ENCODE assay signal across 12 cellular contexts in the genomic region with DNA sequence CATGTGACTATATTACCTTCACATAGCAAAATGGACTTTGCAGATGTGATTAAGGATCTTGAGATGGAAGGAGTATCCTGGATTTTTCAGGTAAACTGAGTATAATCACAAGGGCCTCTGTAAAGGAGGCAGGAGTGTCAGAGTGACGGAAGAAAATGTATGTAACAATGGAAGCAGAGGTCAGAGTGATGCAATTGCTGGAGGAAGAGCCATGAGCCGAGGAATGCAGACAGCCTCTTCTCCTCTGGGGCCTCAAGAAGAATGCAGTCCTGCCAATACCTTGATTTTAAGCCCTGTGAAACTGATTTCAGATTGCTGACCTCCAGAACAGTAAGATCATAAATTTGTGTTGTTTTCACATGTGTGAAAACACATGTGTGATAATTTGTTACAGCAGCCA. TPM values are rescaled to one million over a fixed set of nuclear protein-coding genes. Genes with fewer than 3 reads are reported as not detected.
DNase-seq lines count a peak whose midpoint lies in the region; ATAC-seq and TF ChIP-seq lines count a peak whose summit lies in the region.
"Had no signal": no experiment of that assay in that cellular context is flagged by ENCODE, and none has a peak within 500 bp of the region (broad histone marks: within the 10 kb centered on the region; RNA-seq: fewer than 3 reads in every experiment).

No MANE protein-coding gene starts in this region.

- H3K4me3 Mint-ChIP-seq in CD4-positive, alpha-beta memory T cell: no peak overlapping the region
- H3K4me3 Mint-ChIP-seq in effector memory CD8-positive, alpha-beta T cell: no peak overlapping the region
- no peak overlapping the region for H3K4me3 Mint-ChIP-seq in nephron progenitor cell

- peaks cover 34 to 71% (median 50%) of the 10 kb centered on the region in 4 donors for H3K4me1 Mint-ChIP-seq in CD4-positive, alpha-beta memory T cell
- peaks cover 42 to 43% of the 10 kb centered on the region in 2 donors for H3K4me1 Mint-ChIP-seq in effector memory CD8-positive, alpha-beta T cell (ENCODE audit: low read depth in 2 of 2)
- H3K4me1 Mint-ChIP-seq in nephron progenitor cell: peaks cover 4% of the 10 kb centered on the region

- no peak overlapping the region for H3K27ac ChIP-seq in CD4-positive, alpha-beta memory T cell (ENCODE audit: low read depth, low read length)
- H3K27ac ChIP-seq in KOPT-K1 (ENCODE audit: low read depth, low read length, poor library complexity, severe bottlenecking): peak overlapping the region; percentile 100
- no peak overlapping the region for H3K27ac ChIP-seq in caudate nucleus (ENCODE audit: low read depth, low read length)

- H3K4me3 ChIP-seq in CD4-positive, alpha-beta memory T cell (ENCODE audit: low read length in 2 of 2): no peak overlapping the region
- H3K4me3 ChIP-seq: stomach had no signal

- H3K36me3 Mint-ChIP-seq in CD4-positive, alpha-beta memory T cell: peaks cover 7 to 16% of the 10 kb centered on the region in 2 donors
- peaks cover 4% of the 10 kb centered on the region for H3K36me3 Mint-ChIP-seq in effector memory CD8-positive, alpha-beta T cell (ENCODE audit: insufficient read depth)
- peaks cover 7% of the 10 kb centered on the region for H3K36me3 Mint-ChIP-seq in nephron progenitor cell (ENCODE audit: low read depth)

- CTCF ChIA-PET in CD4-positive, alpha-beta memory T cell (lab: Charles Lee; ENCODE audit: partially characterized antibody): interaction anchor here (1.0 to 21.1 kb wide), 2 partner anchors 24 to 35 kb away, joined by 3 to 996 read pairs; a partner anchor contains a TSS

- intact Hi-C loops in CD4-positive, alpha-beta memory T cell (cut with micrococcal nuclease): no loop called here

- no peak for DNase-seq in CD4-positive, alpha-beta memory T cell
- no peak for DNase-seq in effector memory CD8-positive, alpha-beta T cell
- DNase-seq in nephron progenitor cell (no peak), anterior cingulate cortex (lab: John Stamatoyannopoulos, UW) (no peak), caudate nucleus (lab: John Stamatoyannopoulos, UW) (no peak), cerebellar nuclear complex (lab: John Stamatoyannopoulos, UW) (no peak)
- DNase-seq: activated effector memory CD4-positive, alpha-beta T cell treated with Interleukin-2 at 50 U/mL for 16 hours; COR-L47; PC-3; stimulated activated CD4-positive, alpha-beta T cell treated with anti-CD3 and anti-CD28 coated beads, Interleukin-2, amount 100 ng/mL, for 48 hours; stomach had no signal

- H3K27me3 Mint-ChIP-seq in CD4-positive, alpha-beta memory T cell: no peaks in the 10 kb centered on the region
- H3K27me3 Mint-ChIP-seq in effector memory CD8-positive, alpha-beta T cell: no peaks in the 10 kb centered on the region
- H3K27me3 Mint-ChIP-seq in nephron progenitor cell (ENCODE audit: low read depth, poor library complexity): peaks cover 4% of the 10 kb centered on the region

- H3K27me3 ChIP-seq in CD4-positive, alpha-beta memory T cell (ENCODE audit: insufficient read depth, low read length): no peaks in the 10 kb centered on the region
- H3K27me3 ChIP-seq: stomach had no signal

- peaks cover 58% of the 10 kb centered on the region for H3K4me1 ChIP-seq in CD4-positive, alpha-beta memory T cell (ENCODE audit: insufficient read depth, low read length)

- no peak for ATAC-seq in effector memory CD8-positive, alpha-beta T cell (replicated peaks)
- ATAC-seq: PC-3 had no signal

- POLR2A ChIA-PET in CD4-positive, alpha-beta memory T cell (lab: Charles Lee; ENCODE audit: partially characterized antibody): interaction anchor here (1.1 to 18.7 kb wide), 2 partner anchors 15 to 24 kb away, joined by 4 to 1072 read pairs; a partner anchor contains a TSS

- H3K9me3 Mint-ChIP-seq in CD4-positive, alpha-beta memory T cell: no peaks in the 10 kb centered on the region
- no peaks in the 10 kb centered on the region for H3K9me3 Mint-ChIP-seq in effector memory CD8-positive, alpha-beta T cell
- H3K9me3 Mint-ChIP-seq in nephron progenitor cell: no peaks in the 10 kb centered on the region

- H3K9me3 ChIP-seq in CD4-positive, alpha-beta memory T cell (ENCODE audit: control insufficient read depth in 1 of 2, low read length in 2 of 2): no peaks in the 10 kb centered on the region
- H3K9me3 ChIP-seq in KOPT-K1 (ENCODE audit: insufficient read depth, low read length, poor library complexity, severe bottlenecking): no peaks in the 10 kb centered on the region
- H3K9me3 ChIP-seq: stomach had no signal

- H3K27ac Mint-ChIP-seq in CD4-positive, alpha-beta memory T cell: peak overlapping the region in 5 of 7 donors; percentile 11 to 83 (median 32)
- H3K27ac Mint-ChIP-seq in effector memory CD8-positive, alpha-beta T cell: peak overlapping the region; percentile 2 to 27
- peak overlapping the region; percentile 26 for H3K27ac Mint-ChIP-seq in nephron progenitor cell

- no peaks in the 10 kb centered on the region for H3K36me3 ChIP-seq in CD4-positive, alpha-beta memory T cell (ENCODE audit: insufficient read depth, low read length)
- H3K36me3 ChIP-seq in KOPT-K1 (ENCODE audit: insufficient read depth, low read length): peaks cover 66% of the 10 kb centered on the region

- TF ChIP-seq CTCF in nephron progenitor cell (IDR thresholded peaks at IDR 0.05): no peak

RNA-seq across cellular contexts. Expression of a gene that starts 15.1 kb away (rescaled TPM):
- 10 to 100 TPM; 55.3 to 56.7 TPM for total RNA-seq in CD4-positive, alpha-beta memory T cell
- polyA plus RNA-seq in CD4-positive, alpha-beta memory T cell: 10 to 100 TPM; 21.2 to 36.7 TPM

RNA-seq across cellular contexts. Expression of a gene that starts 16.8 kb away (rescaled TPM):
- 10 to 100 TPM; 14.3 to 16.2 TPM for total RNA-seq in CD4-positive, alpha-beta memory T cell
- 10 to 100 TPM; 14.2 to 22.3 TPM for polyA plus RNA-seq in CD4-positive, alpha-beta memory T cell

RNA-seq across cellular contexts. Expression of a gene that starts 27.2 kb away (rescaled TPM):
- total RNA-seq in CD4-positive, alpha-beta memory T cell: 10 to 100 TPM; 14.7 to 15.2 TPM
- polyA plus RNA-seq in CD4-positive, alpha-beta memory T cell: 100 to 1,000 TPM in 1 of 2 donors, 10 to 100 TPM in 1; 92.1 to 248 TPM

RNA-seq across cellular contexts. Expression of a gene that starts 32.6 kb away (rescaled TPM):
- total RNA-seq in CD4-positive, alpha-beta memory T cell: 10 to 100 TPM; 36.4 to 40.1 TPM
- polyA plus RNA-seq in CD4-positive, alpha-beta memory T cell: 10 to 100 TPM; 71.2 to 93.2 TPM
